28 cellular contexts compared by ENCODE assay signal in genomic region chr12:70319632-70320031, GRCh38. TPM values are rescaled to one million over a fixed set of nuclear protein-coding genes. Genes with fewer than 3 reads are reported as not detected.
DNase-seq lines count a peak whose midpoint lies in the region; ATAC-seq, FAIRE-seq and TF ChIP-seq lines count a peak whose summit lies in the region.
"Had no signal": no experiment of that assay in that cellular context is flagged by ENCODE, and none has a peak within 500 bp of the region (broad histone marks: within the 10 kb centered on the region; RNA-seq: fewer than 3 reads in every experiment).

No MANE protein-coding gene starts in this region.

- H3K79me2 ChIP-seq in HepG2 (ENCODE audit: insufficient read depth, low read length) (peaks cover 4% of the 10 kb centered on the region), Karpas-422 (ENCODE audit: low read length) (peaks cover 96% of the 10 kb centered on the region), SU-DHL-6 (ENCODE audit: insufficient read depth, low read length) (peaks cover 41% of the 10 kb centered on the region)

- intact Hi-C loops in right lobe of liver (cut with DNase I): no loop called here
- intact Hi-C loops in HepG2 (cut with micrococcal nuclease; ENCODE audit: unreplicated experiment): no loop called here
- intact Hi-C loops in sciatic nerve (cut with DNase I): no loop called here

- no peaks in the 10 kb centered on the region for H3K27me3 ChIP-seq in right lobe of liver
- no peaks in the 10 kb centered on the region for H3K27me3 ChIP-seq in HepG2 (ENCODE audit: control insufficient read depth in 1 of 2, insufficient read depth in 2 of 2, low read length in 2 of 2)
- H3K27me3 ChIP-seq in Karpas-422 (ENCODE audit: low read length): no peaks in the 10 kb centered on the region
- no peaks in the 10 kb centered on the region for H3K27me3 ChIP-seq in SU-DHL-6 (ENCODE audit: low read length)
- H3K27me3 ChIP-seq: Peyer's patch had no signal

- in situ Hi-C loops in HepG2 (cut with HindIII; ENCODE audit: extremely low pct_ligation_motif_present, low pct_unique_long_range_greater_than_20kb): no loop called here

- H3K9me2 ChIP-seq in Karpas-422 (replicated peaks; ENCODE audit: insufficient read depth, low read length): no peaks in the 10 kb centered on the region
- no peaks in the 10 kb centered on the region for H3K9me2 ChIP-seq in SU-DHL-6 (replicated peaks; ENCODE audit: insufficient read depth, low read length)

- H3K36me3 ChIP-seq in right lobe of liver (no peaks in the 10 kb centered on the region), HepG2 (replicated peaks in 1 of 2; ENCODE audit: control insufficient read depth in 1 of 2, insufficient read depth in 2 of 2, low read length in 2 of 2) (peaks cover 0 to 26% of the 10 kb centered on the region in 2 experiments; a peak in 3 of 5 replicates), Karpas-422 (ENCODE audit: insufficient read depth, low read length) (peaks cover 49% of the 10 kb centered on the region), SU-DHL-6 (ENCODE audit: low read length) (peaks cover 18% of the 10 kb centered on the region)

- H3K9me3 ChIP-seq in right lobe of liver: no peaks in the 10 kb centered on the region
- no peaks in the 10 kb centered on the region for H3K9me3 ChIP-seq in HepG2 (ENCODE audit: low read length)
- H3K9me3 ChIP-seq in Karpas-422 (ENCODE audit: low read length): no peaks in the 10 kb centered on the region
- H3K9me3 ChIP-seq in SU-DHL-6 (ENCODE audit: insufficient read depth, low read length): no peaks in the 10 kb centered on the region
- H3K9me3 ChIP-seq: A549, Peyer's patch had no signal

- WGBS in right lobe of liver (ENCODE audit: insufficient coverage, low coverage, low lambda C conversion rate, missing lambda C conversion rate): 77% methylated on average over 4 of the region's 4 CpGs
- WGBS in HepG2 (ENCODE audit: low lambda C conversion rate): 82% methylated on average over 4 of the region's 4 CpGs

- no TSS peak for BruUV-seq in HepG2 (replicated peaks; lab: Mats Ljungman, UMichigan)

- peaks cover 14% of the 10 kb centered on the region for H3F3A ChIP-seq in SU-DHL-6 (ENCODE audit: insufficient read depth)

- H3K4me2 ChIP-seq in HepG2 (ENCODE audit: low read depth, low read length): no peak overlapping the region
- H3K4me2 ChIP-seq in Karpas-422 (ENCODE audit: low read depth, low read length, poor library complexity, severe bottlenecking): no peak overlapping the region
- peak overlapping the region; percentile 51 for H3K4me2 ChIP-seq in SU-DHL-6 (ENCODE audit: low read depth, low read length, poor library complexity, severe bottlenecking)
- H3K4me2 ChIP-seq: A549, KMS-11 had no signal

- TF ChIP-seq RAD21 in HepG2 (CRISPR knock-in tag; IDR thresholded peaks at IDR 0.05): no peak

- no peak overlapping the region for H3K27ac ChIP-seq in right lobe of liver
- H3K27ac ChIP-seq in HepG2 (ENCODE audit: extremely low read length, insufficient read depth, low read length): no peak overlapping the region
- 0 out of 2 replicates have a peak overlapping the region, but pooled peaks have one; percentile 3 for H3K27ac ChIP-seq in Karpas-422 (ENCODE audit: low read length)
- peak overlapping the region; percentile 54 for H3K27ac ChIP-seq in SU-DHL-6 (ENCODE audit: low read depth, low read length)
- H3K27ac ChIP-seq: A549, C4-2B, KMS-11, Peyer's patch, SK-N-MC had no signal

- CTCF ChIA-PET in HepG2 (lab: Yijun Ruan, JAX; ENCODE audit: low intra/inter-chr PET ratio, low total read pairs): no interaction called here

- no peaks in the 10 kb centered on the region for H4K20me1 ChIP-seq in HepG2 (ENCODE audit: insufficient read depth, low read length)
- no peaks in the 10 kb centered on the region for H4K20me1 ChIP-seq in Karpas-422 (ENCODE audit: insufficient read depth, low read depth, low read length)
- no peaks in the 10 kb centered on the region for H4K20me1 ChIP-seq in SU-DHL-6 (ENCODE audit: low read depth, low read length)

- H2AFZ ChIP-seq in HepG2 (ENCODE audit: low read length) (no peak overlapping the region), Karpas-422 (ENCODE audit: low read length) (no peak overlapping the region), SU-DHL-6 (ENCODE audit: low read depth, low read length, severe bottlenecking) (no peak overlapping the region)

- no peak for DNase-seq in right lobe of liver
- DNase-seq in HepG2 (ENCODE audit: low spot score): no peak
- no peak for DNase-seq in Karpas-422
- DNase-seq in DMS79 treated with DMSO at 0.1 percent for 48 hours (lab: John Stamatoyannopoulos, UW): no peak
- no peak for DNase-seq in sciatic nerve (ENCODE audit: low spot score)
- DNase-seq: AML-193, EL, GF-D8, HCEC 1CT, NCI-H1105 treated with DMSO at 0.1 percent for 48 hours, NCI-H146, NCI-H1930, NCI-H2107, NCI-H524, NCI-H774, OCI-M1, Peyer's patch, SHP77 treated with DMSO at 0.1 percent for 48 hours, SW 1271 had no signal

- no peak overlapping the region for H3K9ac ChIP-seq in HepG2 (ENCODE audit: insufficient read depth, low read depth, low read length)
- H3K9ac ChIP-seq in Karpas-422 (ENCODE audit: low read length): no peak overlapping the region
- no peak overlapping the region for H3K9ac ChIP-seq in SU-DHL-6 (ENCODE audit: low read length)
- H3K9ac ChIP-seq: KMS-11 had no signal

- H3K4me1 ChIP-seq in right lobe of liver (no peaks in the 10 kb centered on the region), HepG2 (ENCODE audit: insufficient read depth, low read length) (no peaks in the 10 kb centered on the region), Karpas-422 (ENCODE audit: low read length) (peaks cover 33% of the 10 kb centered on the region)
- H3K4me1 ChIP-seq: A549, Peyer's patch had no signal

- H3K4me3 ChIP-seq in right lobe of liver (no peak overlapping the region), HepG2 (replicated peaks in 1 of 3; ENCODE audit: insufficient read depth in 1 of 3, low read depth in 2 of 3, low read length in 3 of 3) (no peak overlapping the region), Karpas-422 (ENCODE audit: low read length) (no peak overlapping the region), SU-DHL-6 (ENCODE audit: insufficient read depth, low read length, poor library complexity, severe bottlenecking) (no peak overlapping the region)
- H3K4me3 ChIP-seq: A549, Peyer's patch, SK-N-MC had no signal

- FAIRE-seq in HepG2 (lab: Jason Lieb, UNC): no peak
- FAIRE-seq: A549, D721Med, GM12891, H1 had no signal

- ATAC-seq in right lobe of liver (peak in 3 of 4 donors; percentile 33 to 54 (median 41)), HepG2 (no peak), HG02763 (IDR thresholded peaks at IDR 0.05; ENCODE audit: unreplicated experiment) (no peak), sciatic nerve (no peak)
- ATAC-seq: A549 had no signal

- POLR2A ChIA-PET in HepG2 (lab: Yijun Ruan, JAX): no interaction called here

- no peak for TF ChIP-seq CTCF in right lobe of liver (IDR thresholded peaks at IDR 0.05)
- TF ChIP-seq CTCF in HepG2 (CRISPR knock-in tag; IDR thresholded peaks at IDR 0.05): no peak
- TF ChIP-seq CTCF in SU-DHL-6 (IDR thresholded peaks at IDR 0.05; ENCODE audit: insufficient read depth, low read length, poor library complexity, severe bottlenecking): no peak

- TF ChIP-seq EP300 in HepG2 (IDR thresholded peaks at IDR 0.05; ENCODE audit: low read depth in 2 of 2, low read length in 2 of 2) (no peak), HepG2 (CRISPR knock-in tag; IDR thresholded peaks at IDR 0.05; ENCODE audit: borderline replicate concordance) (no peak)

- TF ChIP-seq POLR2A in right lobe of liver (IDR thresholded peaks at IDR 0.05) (no peak), HepG2 (IDR thresholded peaks at IDR 0.05; ENCODE audit: insufficient read depth in 1 of 2, low read depth in 2 of 2, low read length in 2 of 2) (no peak)

TF ChIP-seq in HepG2, 621 proteins besides CTCF, POLR2A, EP300 and RAD21 (continues in another document):
- TF ChIP-seq CHD4 (IDR thresholded peaks at IDR 0.05; ENCODE audit: borderline replicate concordance, low read length) (no peak), ZNF766 (CRISPR knock-in tag; IDR thresholded peaks at IDR 0.05; ENCODE audit: borderline replicate concordance) (no peak), RCOR2 (CRISPR knock-in tag; IDR thresholded peaks at IDR 0.05) (no peak)

RNA-seq across cellular contexts. Expression of gene KCNMB4, which starts 46.5 kb away (rescaled TPM):
- total RNA-seq in right lobe of liver (1 to 10 TPM in 1 of 6 experiments, under 1 TPM in 5; 0.25 to 1.3 (median 0.57) TPM), HepG2 (2016; rRNA removed; fragmentation: Illumina TruSeq; extraction: Trizol) (0.84 and 1.7 TPM in 2 replicates), sciatic nerve (13.5 TPM)
- total RNA-seq in HepG2 (2016; cell fraction: cytosol; rRNA removed; fragmentation: Illumina TruSeq; extraction: Trizol; ENCODE audit: low read depth): 0.71 and 0.97 TPM in 2 replicates
- total RNA-seq in HepG2 (2016; cell fraction: insoluble cytoplasmic fraction; rRNA removed; fragmentation: Illumina TruSeq; extraction: Trizol): 0.68 and 0.89 TPM in 2 replicates
- total RNA-seq in HepG2 (2016; cell fraction: membrane; rRNA removed; fragmentation: Illumina TruSeq; extraction: Trizol): 1.3 and 1.8 TPM in 2 replicates
- 0.66 and 0.68 TPM in 2 replicates for total RNA-seq in HepG2 (2016; cell fraction: nucleus; rRNA removed; fragmentation: Illumina TruSeq; extraction: Trizol)
- polyA plus RNA-seq in HepG2 (2011; rRNA removed): 0.67 and 1.1 TPM in 2 replicates
- polyA plus RNA-seq in HepG2 (2011; cell fraction: cytosol; rRNA removed): 0.95 and 1.1 TPM in 2 replicates
- 0.53 and 0.57 TPM in 2 replicates for polyA plus RNA-seq in HepG2 (2011; cell fraction: nucleus; rRNA removed)
- 0.35 and 0.38 TPM in 2 replicates for polyA plus RNA-seq in HepG2 (2012)
- 1.0 and 1.1 TPM in 2 replicates for polyA plus RNA-seq in HepG2 (2016; cell fraction: cytosol; fragmentation: Illumina TruSeq; extraction: Trizol; ENCODE audit: low read depth)
- polyA plus RNA-seq in HepG2 (2016; cell fraction: insoluble cytoplasmic fraction; fragmentation: Illumina TruSeq; extraction: Trizol; ENCODE audit: low read depth): 0.85 and 0.97 TPM in 2 replicates
- 1.2 and 1.5 TPM in 2 replicates for polyA plus RNA-seq in HepG2 (2016; cell fraction: membrane; fragmentation: Illumina TruSeq; extraction: Trizol; ENCODE audit: low read depth)
- 0.88 and 0.93 TPM in 2 replicates for polyA plus RNA-seq in HepG2 (2016; cell fraction: nucleus; fragmentation: Illumina TruSeq; extraction: Trizol; ENCODE audit: insufficient read depth, low read depth)
- 1.6 and 2.8 TPM in 2 replicates for polyA minus RNA-seq in HepG2 (2011; rRNA and poly(A)+ RNA removed; ENCODE audit: low replicate concordance)
- 0.44 and 0.59 TPM in 2 replicates for polyA minus RNA-seq in HepG2 (2011; cell fraction: cytosol; rRNA and poly(A)+ RNA removed)
- polyA minus RNA-seq in HepG2 (2011; cell fraction: nucleus; rRNA and poly(A)+ RNA removed): 0.77 and 1.2 TPM in 2 replicates
- 55.5 and 55.9 TPM in 2 replicates for total RNA-seq in Karpas-422 (2014; rRNA removed; shearing (Covaris generic); ENCODE audit: low replicate concordance)

Comparison
In these comparisons a context has a peak if more than half of its experiments do, and no peak if none do; other contexts are left out.
1. ATAC-seq: peak in right lobe of liver (3 of 4); none in HepG2 (single experiment), HG02763 (single experiment) and sciatic nerve (single experiment).
2. H3K27ac ChIP-seq: peak in Karpas-422 (single experiment) and SU-DHL-6 (single experiment); none in right lobe of liver (0 of 3) and HepG2 (single experiment).